12 cellular contexts compared by ENCODE assay signal in the genomic region with DNA sequence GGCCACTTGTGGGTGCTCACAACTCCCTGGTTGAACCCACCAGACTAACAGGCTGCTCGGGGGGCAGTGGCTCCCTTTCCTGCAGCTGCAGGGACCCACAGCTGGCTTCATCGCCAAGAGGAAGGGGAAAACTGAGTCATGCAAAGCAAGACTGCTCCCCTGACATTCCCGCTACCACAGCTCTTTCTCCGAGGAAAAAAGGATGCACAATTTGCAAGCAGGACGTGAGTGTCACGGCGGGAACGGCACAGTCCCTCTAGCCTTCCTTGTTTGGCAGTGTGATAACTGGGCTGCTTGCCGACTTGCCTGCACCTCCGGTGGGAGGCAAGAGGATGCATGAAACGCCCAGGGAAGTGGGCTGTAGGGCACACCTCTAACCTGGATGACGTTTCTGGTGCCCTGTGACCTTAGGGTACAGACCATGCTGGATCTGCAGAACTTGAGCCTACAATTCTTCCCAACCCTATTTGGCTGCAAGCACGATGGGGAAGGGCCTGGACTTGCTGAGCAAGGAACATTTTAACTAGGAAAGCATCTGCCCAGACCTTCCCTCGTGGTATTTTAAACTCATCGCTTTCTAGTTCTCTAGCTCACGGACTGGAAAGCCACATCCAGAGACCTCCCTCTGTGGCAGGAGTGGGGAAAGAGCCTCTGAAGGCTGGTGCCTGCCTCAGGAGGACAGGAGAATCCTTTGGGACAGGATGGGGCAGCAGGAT. TPM values are rescaled to one million over a fixed set of nuclear protein-coding genes. Genes with fewer than 3 reads are reported as not detected.
DNase-seq lines count a peak whose midpoint lies in the region; ATAC-seq and TF ChIP-seq lines count a peak whose summit lies in the region.
"Had no signal": no experiment of that assay in that cellular context is flagged by ENCODE, and none has a peak within 500 bp of the region (broad histone marks: within the 10 kb centered on the region; RNA-seq: fewer than 3 reads in every experiment).

No MANE protein-coding gene starts in this region.

- peak overlapping the region in 1 of 12 donors; percentile 12 for H3K4me3 ChIP-seq in heart left ventricle
- H3K4me3 ChIP-seq in ovary, result no peak overlapping the region
- H3K4me3 ChIP-seq: cardiac muscle cell had no signal

- peak in 2 of 5 donors; percentile 57 to 59 for DNase-seq in heart left ventricle
- DNase-seq in ovary, result peak in 3 of 5 donors; percentile 51 to 61 (median 52)
- no peak for DNase-seq in type B pancreatic cell (ENCODE audit: extremely low spot score, unreplicated experiment)
- no peak for DNase-seq in activated T-cell treated with anti-CD3 and anti-CD28 coated beads for 4 hours
- no peak for DNase-seq in NCI-H2107 treated with DMSO at 0.1 percent for 48 hours (lab: John Stamatoyannopoulos, UW; ENCODE audit: unreplicated experiment)
- no peak for DNase-seq in stimulated activated naive CD4-positive, alpha-beta T cell treated with Interleukin-2 at 50 U/mL for 16 hours (lab: John Stamatoyannopoulos, UW)
- DNase-seq: activated naive CD4-positive, alpha-beta T cell; CD4-positive, CD25-positive, alpha-beta regulatory T cell; midbrain; NCI-H1048 had no signal

- H3K4me1 Mint-ChIP-seq in brain, result peaks cover 90% of the 10 kb centered on the region
- H3K4me1 Mint-ChIP-seq in type B pancreatic cell (ENCODE audit: unreplicated experiment), result peaks cover 38% of the 10 kb centered on the region
- H3K4me1 Mint-ChIP-seq: CD4-positive, CD25-positive, alpha-beta regulatory T cell had no signal

- TF ChIP-seq CTCF in brain (conservative IDR thresholded peaks at IDR 0.05) (no peak), heart left ventricle (IDR thresholded peaks at IDR 0.05) (no peak), ovary (IDR thresholded peaks at IDR 0.05) (no peak), type B pancreatic cell (conservative IDR thresholded peaks at IDR 0.05) (no peak)

- intact Hi-C loops in heart left ventricle (cut with DNase I), result loop anchor here in 1 of 10 donors (10.0 kb wide), 1 partner anchor 342 kb away; no protein-coding TSS in a partner anchor
- intact Hi-C loops in ovary (cut with DNase I), result loop anchor here in 1 of 4 donors (10.0 kb wide), 1 partner anchor 342 kb away; no protein-coding TSS in a partner anchor

- peaks cover 3% of the 10 kb centered on the region for H3K27me3 Mint-ChIP-seq in brain
- no peaks in the 10 kb centered on the region for H3K27me3 Mint-ChIP-seq in type B pancreatic cell

- peak overlapping the region in 4 of 5 experiments; percentile 23 to 70 (median 48) for H3K4me3 Mint-ChIP-seq in brain
- no peak overlapping the region for H3K4me3 Mint-ChIP-seq in type B pancreatic cell
- H3K4me3 Mint-ChIP-seq: CD4-positive, CD25-positive, alpha-beta regulatory T cell had no signal

- TF ChIP-seq EP300 in ovary (IDR thresholded peaks at IDR 0.05), result no peak

- 41 to 58% (median 45%) methylated on average over 16 of the region's 16 CpGs for WGBS in heart left ventricle, 4 donors
- WGBS in ovary, 3 donors, result 23 to 34% (median 28%) methylated on average over 16 of the region's 16 CpGs

- H3K4me1 ChIP-seq in heart left ventricle (peaks cover 2 to 75% (median 44%) of the 10 kb centered on the region in 12 donors), ovary (ENCODE audit: insufficient read depth) (peaks cover 31% of the 10 kb centered on the region)

- peak overlapping the region in 7 of 12 donors; percentile 14 to 75 (median 42) for H3K27ac ChIP-seq in heart left ventricle
- H3K27ac ChIP-seq in ovary, result peak overlapping the region; percentile 31 to 40
- H3K27ac ChIP-seq: cardiac muscle cell had no signal

- peaks cover 0 to 2% (median 0%) of the 10 kb centered on the region in 5 experiments for H3K9me3 Mint-ChIP-seq in brain
- no peaks in the 10 kb centered on the region for H3K9me3 Mint-ChIP-seq in type B pancreatic cell

- no peaks in the 10 kb centered on the region for H3K9me3 ChIP-seq in heart left ventricle
- no peaks in the 10 kb centered on the region for H3K9me3 ChIP-seq in ovary

- ATAC-seq in heart left ventricle, result peak in 2 of 4 donors; percentile 9 to 52

- peaks cover 11% of the 10 kb centered on the region for H3K36me3 Mint-ChIP-seq in brain
- peaks cover 13% of the 10 kb centered on the region for H3K36me3 Mint-ChIP-seq in type B pancreatic cell
- H3K36me3 Mint-ChIP-seq: CD4-positive, CD25-positive, alpha-beta regulatory T cell had no signal

- TF ChIP-seq POLR2A in heart left ventricle (IDR thresholded peaks at IDR 0.05), result no peak
- no peak for TF ChIP-seq POLR2A in ovary (IDR thresholded peaks at IDR 0.05)

- no peaks in the 10 kb centered on the region for H3K36me3 ChIP-seq in heart left ventricle
- no peaks in the 10 kb centered on the region for H3K36me3 ChIP-seq in ovary
- H3K36me3 ChIP-seq: cardiac muscle cell had no signal

- H3K27ac Mint-ChIP-seq in brain, result peak overlapping the region; percentile 57 to 96 (median 93)
- peak overlapping the region; percentile 31 for H3K27ac Mint-ChIP-seq in type B pancreatic cell
- H3K27ac Mint-ChIP-seq: CD4-positive, CD25-positive, alpha-beta regulatory T cell had no signal

- no peaks in the 10 kb centered on the region for H3K27me3 ChIP-seq in heart left ventricle
- no peaks in the 10 kb centered on the region for H3K27me3 ChIP-seq in ovary
- H3K27me3 ChIP-seq: cardiac muscle cell had no signal

RNA-seq across cellular contexts. Expression of gene SH3PXD2B, which starts 7.8 kb away (rescaled TPM):
- polyA plus RNA-seq in brain (ENCODE audit: insufficient read depth, low read depth, low replicate concordance), result 16.3 TPM
- total RNA-seq in heart left ventricle, result 10 to 100 TPM in 2 of 9 donors, 1 to 10 TPM in 7; 3.3 to 22.7 (median 8.4) TPM
- 1 to 10 TPM; 1.1 to 6.9 TPM for polyA plus RNA-seq in heart left ventricle
- 10 to 100 TPM; 13.0 to 71.8 (median 61.1) TPM for total RNA-seq in ovary
- polyA plus RNA-seq in ovary, result 10 to 100 TPM; 16.6 to 49.9 TPM
- 38.4 and 52.3 TPM in 2 replicates for total RNA-seq in type B pancreatic cell (ENCODE audit: low replicate concordance)
- polyA plus RNA-seq: CD4-positive, CD25-positive, alpha-beta regulatory T cell had no signal

Comparison
In these comparisons a context has a peak if more than half of its experiments do, and no peak if none do; other contexts are left out.
1. DNase-seq: peak in ovary (3 of 5); none in type B pancreatic cell (single experiment), activated T-cell treated with anti-CD3 and anti-CD28 coated beads for 4 hours (single experiment), NCI-H2107 treated with DMSO at 0.1 percent for 48 hours (single experiment) and stimulated activated naive CD4-positive, alpha-beta T cell treated with Interleukin-2 at 50 U/mL for 16 hours (single experiment).